ENCODE assay signal across 8 cellular contexts in the genomic region with DNA sequence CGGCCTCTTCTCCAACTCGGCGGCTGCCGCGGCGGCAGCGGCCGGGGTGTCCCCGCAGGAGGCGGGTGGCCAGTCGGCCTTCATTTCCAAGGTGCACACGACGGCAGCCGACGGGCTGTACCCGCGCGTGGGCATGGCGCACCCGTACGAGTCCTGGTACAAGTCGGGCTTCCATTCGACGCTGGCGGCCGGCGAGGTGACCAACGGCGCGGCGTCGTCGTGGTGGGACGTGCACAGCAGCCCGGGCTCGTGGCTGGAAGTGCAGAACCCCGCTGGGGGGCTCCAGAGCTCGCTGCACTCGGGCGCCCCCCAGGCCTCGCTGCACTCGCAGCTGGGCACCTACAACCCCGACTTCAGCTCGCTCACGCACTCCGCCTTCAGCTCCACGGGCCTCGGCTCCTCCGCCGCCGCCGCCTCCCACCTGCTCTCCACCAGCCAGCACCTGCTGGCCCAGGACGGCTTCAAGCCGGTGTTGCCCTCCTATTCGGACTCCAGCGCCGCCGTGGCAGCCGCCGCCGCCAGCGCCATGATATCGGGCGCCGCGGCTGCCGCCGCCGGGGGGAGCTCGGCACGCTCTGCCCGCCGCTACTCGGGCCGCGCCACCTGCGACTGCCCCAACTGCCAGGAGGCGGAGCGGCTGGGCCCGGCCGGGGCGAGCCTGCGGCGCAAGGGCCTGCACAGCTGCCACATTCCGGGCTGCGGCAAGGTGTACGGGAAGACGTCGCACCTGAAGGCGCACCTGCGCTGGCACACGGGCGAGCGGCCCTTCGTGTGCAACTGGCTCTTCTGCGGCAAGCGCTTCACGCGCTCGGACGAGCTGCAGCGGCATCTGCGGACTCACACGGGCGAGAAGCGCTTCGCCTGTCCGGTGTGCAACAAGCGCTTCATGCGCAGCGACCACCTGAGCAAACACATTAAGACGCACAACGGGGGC. TPM values are rescaled to one million over a fixed set of nuclear protein-coding genes. Genes with fewer than 3 reads are reported as not detected.
DNase-seq lines count a peak whose midpoint lies in the region; ATAC-seq, FAIRE-seq and TF ChIP-seq lines count a peak whose summit lies in the region.

No MANE protein-coding gene starts in this region.

- H3K27me3 Mint-ChIP-seq in chondrocyte (ENCODE audit: low read depth): peaks cover 57% of the 10 kb centered on the region

- TF ChIP-seq CTCF in chondrocyte (IDR thresholded peaks at IDR 0.05): peak; percentile 46

- peaks cover 3% of the 10 kb centered on the region for H3K36me3 Mint-ChIP-seq in chondrocyte (ENCODE audit: low read depth)

- peaks cover 40% of the 10 kb centered on the region for H3K4me1 Mint-ChIP-seq in chondrocyte (ENCODE audit: low read depth)

- H3K9me3 Mint-ChIP-seq in chondrocyte (ENCODE audit: low read depth): no peaks in the 10 kb centered on the region

- peak overlapping the region; percentile 4 for H3K4me3 Mint-ChIP-seq in chondrocyte (ENCODE audit: unreplicated experiment)

- ATAC-seq in HG03457 (IDR thresholded peaks at IDR 0.05; ENCODE audit: unreplicated experiment) (no peak), HG03175 (IDR thresholded peaks at IDR 0.05; ENCODE audit: unreplicated experiment) (no peak)

- H3K27ac Mint-ChIP-seq in chondrocyte (ENCODE audit: unreplicated experiment): no peak overlapping the region

- peak; percentile 64 for FAIRE-seq in HTR-8/SVneo (lab: Jason Lieb, UNC)

- peak; percentile 58 for DNase-seq in activated CD4-positive, alpha-beta T cell treated with anti-CD3 and anti-CD28 coated beads for 48 hours
- no peak for DNase-seq in activated CD4-positive, alpha-beta T cell treated with anti-CD3 and anti-CD28 coated beads, Interleukin-2, amount 50 U/mL, for 4 hours
- peak; percentile 47 for DNase-seq in HTR-8/SVneo (ENCODE audit: insufficient read length, low spot score)
- peak; percentile 39 to 76 for DNase-seq in SHP77 (lab: John Stamatoyannopoulos, UW)
- no peak for DNase-seq in chondrocyte (ENCODE audit: low spot score)
- DNase-seq in myocyte (ENCODE audit: low read depth): peak; percentile 53

RNA-seq across cellular contexts. Expression of a gene that starts 1.9 kb away (rescaled TPM):
- not detected in 3 replicates for total RNA-seq in chondrocyte
- 0.05 and 0.16 TPM in 2 replicates for total RNA-seq in myocyte
- polyA plus RNA-seq in myocyte (2012): not detected

RNA-seq across cellular contexts. Expression of a gene that starts 58.9 kb away (rescaled TPM):
- total RNA-seq in chondrocyte (23.7 to 35.8 TPM (median 26.7 TPM) in 3 replicates), myocyte (51.6 and 53.7 TPM in 2 replicates)
- 24.5 TPM for polyA plus RNA-seq in myocyte (2012)

Comparison
In these comparisons a context has a peak if more than half of its experiments do, and no peak if none do; other contexts are left out.
1. DNase-seq: peak in activated CD4-positive, alpha-beta T cell treated with anti-CD3 and anti-CD28 coated beads for 48 hours (single experiment), HTR-8/SVneo (single experiment), SHP77 (2 of 2) and myocyte (single experiment); none in activated CD4-positive, alpha-beta T cell treated with anti-CD3 and anti-CD28 coated beads, Interleukin-2, amount 50 U/mL, for 4 hours (0 of 2) and chondrocyte (single experiment).